ENCODE assay signal across 2 cellular contexts in genomic region chr4:150402968-150403367, GRCh38.
TF ChIP-seq lines count a peak whose summit lies in the region.

No MANE protein-coding gene starts in this region.

TF ChIP-seq in IMR-90, 13 proteins besides CTCF, POLR2A, EP300 and RAD21 (continued from another document):
- TF ChIP-seq USF2 (IDR thresholded peaks at IDR 0.05; ENCODE audit: low read depth, low read length) (no peak), BHLHE40 (IDR thresholded peaks at IDR 0.05; ENCODE audit: low read depth, low read length) (no peak), CEBPB (IDR thresholded peaks at IDR 0.05; ENCODE audit: low read depth, low read length) (no peak), ELK1 (IDR thresholded peaks at IDR 0.05; ENCODE audit: borderline replicate concordance, low read depth, low read length) (no peak), FOS (IDR thresholded peaks at IDR 0.05; ENCODE audit: low read depth, low read length) (no peak), SMC3 (IDR thresholded peaks at IDR 0.05; ENCODE audit: low read depth, low read length) (no peak), MAFK (IDR thresholded peaks at IDR 0.05; ENCODE audit: low read depth, low read length) (no peak), CHD1 (IDR thresholded peaks at IDR 0.05; ENCODE audit: low read depth, low read length) (no peak), RFX5 (IDR thresholded peaks at IDR 0.05; ENCODE audit: low read depth, low read length) (no peak), MXI1 (IDR thresholded peaks at IDR 0.05; ENCODE audit: borderline replicate concordance, low read depth, low read length) (no peak)

TF ChIP-seq in HepG2, 621 proteins besides CTCF, POLR2A, EP300 and RAD21 (continued from another document):
- TF ChIP-seq ZNF235 (CRISPR knock-in tag; IDR thresholded peaks at IDR 0.05; ENCODE audit: borderline replicate concordance) (no peak), HNF4G (IDR thresholded peaks at IDR 0.05; ENCODE audit: borderline replicate concordance, low read depth, low read length) (no peak), HNF4G (CRISPR knock-in tag; IDR thresholded peaks at IDR 0.05; ENCODE audit: borderline replicate concordance, low read depth) (no peak), ZHX1 (CRISPR knock-in tag; IDR thresholded peaks at IDR 0.05; ENCODE audit: low read depth) (no peak), ARNT (IDR thresholded peaks at IDR 0.05) (no peak), ONECUT2 (CRISPR knock-in tag; IDR thresholded peaks at IDR 0.05) (no peak), ATF3 (CRISPR knock-in tag; IDR thresholded peaks at IDR 0.05) (no peak), CREB1 (IDR thresholded peaks at IDR 0.05) (no peak), CREB1 (CRISPR knock-in tag; IDR thresholded peaks at IDR 0.05) (no peak), HNRNPK (IDR thresholded peaks at IDR 0.05; ENCODE audit: low read depth, low read length, poor library complexity, severe bottlenecking) (no peak), JDP2 (CRISPR knock-in tag; IDR thresholded peaks at IDR 0.05; ENCODE audit: borderline replicate concordance) (no peak), ZNF777 (CRISPR knock-in tag; IDR thresholded peaks at IDR 0.05) (no peak), ZNF704 (CRISPR knock-in tag; IDR thresholded peaks at IDR 0.05; ENCODE audit: borderline replicate concordance) (no peak), MTF1 (CRISPR knock-in tag; IDR thresholded peaks at IDR 0.05) (no peak)
TF ChIP-seq in HepG2: peak in this region for 0.
